In genomic region chr14:33469898-33470297, GRCh38 we compare ENCODE assay signal across 21 cellular contexts.
DNase-seq lines count a peak whose midpoint lies in the region; ATAC-seq, FAIRE-seq and TF ChIP-seq lines count a peak whose summit lies in the region.
"Had no signal": no experiment of that assay in that cellular context is flagged by ENCODE, and none has a peak within 500 bp of the region (broad histone marks: within the 10 kb centered on the region; RNA-seq: fewer than 3 reads in every experiment).

No MANE protein-coding gene starts in this region.

- 10 to 48% (median 14%) methylated on average over 1 of the region's 1 CpG for WGBS in small intestine, 3 donors
- WGBS in transverse colon (ENCODE audit: low coverage in 1 of 2), 2 donors = 17% methylated on average over 1 of the region's 1 CpG; no CpG with 5 or more reads in 1 of the 2 donors

- no peak for TF ChIP-seq CTCF in transverse colon (IDR thresholded peaks at IDR 0.05)

- in situ Hi-C loops in transverse colon (cut with MboI; ENCODE audit: low pct_ligation_motif_present in 1 of 4, low pct_unique_long_range_greater_than_20kb in 1 of 4, low sequenced_read_pairs in 3 of 4) = loop anchor here in 1 of 4 donors (25.0 kb wide), 1 partner anchor 317 kb away; no protein-coding TSS in a partner anchor

- ATAC-seq in left colon = peak; percentile 94

- H3K27ac ChIP-seq in small intestine (ENCODE audit: low read depth in 1 of 2, low read length in 1 of 2) (no peak overlapping the region), transverse colon (no peak overlapping the region)
- H3K27ac ChIP-seq: BLaER1 had no signal

- H3K36me3 ChIP-seq in small intestine (ENCODE audit: control insufficient read depth in 2 of 2, insufficient read depth in 2 of 2, low read length in 2 of 2) (no peaks in the 10 kb centered on the region), transverse colon (no peaks in the 10 kb centered on the region)
- H3K36me3 ChIP-seq: BE2C, BLaER1 had no signal

- intact Hi-C loops in left colon (cut with DNase I, micrococcal nuclease) (no loop called here), transverse colon (cut with DNase I; ENCODE audit: low total_unique reads) (no loop called here)

- FAIRE-seq in small intestine (lab: Jason Lieb, UNC) (no peak), GM12891 (lab: Jason Lieb, UNC) (no peak)
- FAIRE-seq: A204.1, G401.6, GM12892, GM18507 had no signal

- H3K4me3 ChIP-seq in small intestine (ENCODE audit: low read depth in 1 of 2, low read length in 2 of 2) (no peak overlapping the region), transverse colon (no peak overlapping the region)
- H3K4me3 ChIP-seq: BLaER1 had no signal

- H3K9me3 ChIP-seq in small intestine (ENCODE audit: control insufficient read depth, low read depth) (no peaks in the 10 kb centered on the region), transverse colon (no peaks in the 10 kb centered on the region)
- H3K9me3 ChIP-seq: BE2C, BLaER1 had no signal

- H3K27me3 ChIP-seq in small intestine (ENCODE audit: control insufficient read depth in 2 of 2, insufficient read depth in 2 of 2, low read length in 2 of 2) (no peaks in the 10 kb centered on the region), transverse colon (no peaks in the 10 kb centered on the region)
- H3K27me3 ChIP-seq: BE2C, BLaER1 had no signal

- DNase-seq in left colon (peak in 1 of 2 donors; percentile 28), small intestine (peak; percentile 89), transverse colon (peak; percentile 13), NCI-H2171 treated with DMSO at 0.1 percent for 48 hours (lab: John Stamatoyannopoulos, UW) (no peak), DMS 273 treated with DMSO at 0.1 percent for 48 hours (lab: John Stamatoyannopoulos, UW) (no peak), GM12891 (ENCODE audit: insufficient read length, low spot score) (no peak)
- DNase-seq: 8988T; ACHN; BE2C; C1 segment of cervical spinal cord; CD4-positive, alpha-beta memory T cell; CD4-positive, CD25-positive, alpha-beta regulatory T cell; CD8-positive, alpha-beta memory T cell; COR-L47; DMS79 treated with DMSO at 0.1 percent for 48 hours; GF-D8 had no signal

- no peak for TF ChIP-seq POLR2A in transverse colon (IDR thresholded peaks at IDR 0.05)
- no peak for TF ChIP-seq POLR2A in GM12891 (IDR thresholded peaks at IDR 0.05; ENCODE audit: low read depth, low read length)

- H3K4me1 ChIP-seq in small intestine (ENCODE audit: control insufficient read depth in 2 of 2, insufficient read depth in 1 of 2, low read depth in 1 of 2, low read length in 1 of 2) (peaks cover 0 to 4% of the 10 kb centered on the region in 2 donors), transverse colon (peaks cover 0 to 2% (median under 1%) of the 10 kb centered on the region in 4 donors)
- H3K4me1 ChIP-seq: BE2C, BLaER1 had no signal

- no peak for TF ChIP-seq EP300 in transverse colon (IDR thresholded peaks at IDR 0.05; ENCODE audit: low read depth)

TF ChIP-seq in GM12891, 5 proteins besides CTCF, POLR2A, EP300 and RAD21:
- TF ChIP-seq POU2F2 (IDR thresholded peaks at IDR 0.05; ENCODE audit: low read depth, low read length) = no peak
- TF ChIP-seq TAF1 (IDR thresholded peaks at IDR 0.05; ENCODE audit: low read depth, low read length) = no peak
- no peak for TF ChIP-seq SPI1 (IDR thresholded peaks at IDR 0.05; ENCODE audit: low read depth, low read length)
- TF ChIP-seq POLR2AphosphoS5 (IDR thresholded peaks at IDR 0.05; ENCODE audit: low read depth, low read length) = no peak
- TF ChIP-seq PAX5 (IDR thresholded peaks at IDR 0.05; ENCODE audit: insufficient read depth, low read length, severe bottlenecking) = no peak

Comparison
In these comparisons a context has a peak if more than half of its experiments do, and no peak if none do; other contexts are left out.
1. DNase-seq: peak in small intestine (single experiment) and transverse colon (single experiment); none in NCI-H2171 treated with DMSO at 0.1 percent for 48 hours (single experiment), DMS 273 treated with DMSO at 0.1 percent for 48 hours (single experiment) and GM12891 (single experiment).